In the genomic region with DNA sequence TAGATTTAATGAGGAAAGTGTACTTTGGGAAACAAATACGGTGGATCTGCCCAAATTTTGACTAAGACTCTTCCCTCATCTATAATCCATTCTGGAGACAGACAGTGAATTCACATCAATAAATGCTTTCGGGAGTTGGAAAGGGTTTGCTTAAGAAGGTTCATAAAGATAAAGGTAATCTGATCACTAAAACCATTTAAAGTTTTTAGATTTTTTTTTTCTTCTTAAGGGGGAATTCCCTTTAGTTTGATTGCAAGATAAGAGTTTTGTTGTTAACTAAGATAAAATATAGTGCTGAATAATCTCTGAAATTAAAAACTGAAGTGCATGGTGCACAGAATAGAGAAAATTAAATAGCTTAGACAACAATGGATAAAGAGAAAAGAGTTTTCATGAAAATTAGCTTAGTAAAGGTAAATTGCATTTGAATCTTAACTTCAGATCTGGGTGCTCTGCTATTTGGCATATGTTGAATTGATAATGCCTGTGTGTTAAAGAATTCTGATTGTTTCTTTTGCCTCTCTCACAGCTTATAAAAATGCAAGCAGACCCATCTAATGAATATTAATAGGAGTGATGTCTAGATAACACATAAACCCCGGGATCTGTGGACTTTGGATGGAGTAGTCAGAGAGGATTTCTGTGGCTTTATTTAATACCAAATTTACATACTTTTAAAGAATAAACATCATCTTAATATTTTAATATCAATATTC, we compare ENCODE assay signal across 1 cellular context.
A peak's percentile ranks its signal among the peaks of the same experiment; 100 is the strongest.
TF ChIP-seq lines count a peak whose summit lies in the region.

No MANE protein-coding gene starts in this region.

TF ChIP-seq in HEK293, 187 proteins besides CTCF, POLR2A, EP300 and RAD21 (continued from another document):
- TF ChIP-seq, protein P1, sequence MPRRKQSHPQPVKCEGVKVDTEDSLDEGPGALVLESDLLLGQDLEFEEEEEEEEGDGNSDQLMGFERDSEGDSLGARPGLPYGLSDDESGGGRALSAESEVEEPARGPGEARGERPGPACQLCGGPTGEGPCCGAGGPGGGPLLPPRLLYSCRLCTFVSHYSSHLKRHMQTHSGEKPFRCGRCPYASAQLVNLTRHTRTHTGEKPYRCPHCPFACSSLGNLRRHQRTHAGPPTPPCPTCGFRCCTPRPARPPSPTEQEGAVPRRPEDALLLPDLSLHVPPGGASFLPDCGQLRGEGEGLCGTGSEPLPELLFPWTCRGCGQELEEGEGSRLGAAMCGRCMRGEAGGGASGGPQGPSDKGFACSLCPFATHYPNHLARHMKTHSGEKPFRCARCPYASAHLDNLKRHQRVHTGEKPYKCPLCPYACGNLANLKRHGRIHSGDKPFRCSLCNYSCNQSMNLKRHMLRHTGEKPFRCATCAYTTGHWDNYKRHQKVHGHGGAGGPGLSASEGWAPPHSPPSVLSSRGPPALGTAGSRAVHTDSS (tag by site-specific recombination; IDR thresholded peaks at IDR 0.05) = no peak
- no peak for TF ChIP-seq MZF1 (tag by site-specific recombination; IDR thresholded peaks at IDR 0.05; ENCODE audit: borderline replicate concordance)
- TF ChIP-seq ZNF785 (tag by site-specific recombination; IDR thresholded peaks at IDR 0.05) = no peak
- no peak for TF ChIP-seq OSR2 (tag by site-specific recombination; IDR thresholded peaks at IDR 0.05)
- TF ChIP-seq ZNF626 (tag by site-specific recombination; IDR thresholded peaks at IDR 0.05) = no peak
- no peak for TF ChIP-seq SCRT2 (tag by site-specific recombination; IDR thresholded peaks at IDR 0.05)
- TF ChIP-seq SCRT1 (tag by site-specific recombination; IDR thresholded peaks at IDR 0.05; ENCODE audit: borderline replicate concordance) = no peak
- no peak for TF ChIP-seq ZNF223 (tag by site-specific recombination; IDR thresholded peaks at IDR 0.05)
- TF ChIP-seq, protein P2, sequence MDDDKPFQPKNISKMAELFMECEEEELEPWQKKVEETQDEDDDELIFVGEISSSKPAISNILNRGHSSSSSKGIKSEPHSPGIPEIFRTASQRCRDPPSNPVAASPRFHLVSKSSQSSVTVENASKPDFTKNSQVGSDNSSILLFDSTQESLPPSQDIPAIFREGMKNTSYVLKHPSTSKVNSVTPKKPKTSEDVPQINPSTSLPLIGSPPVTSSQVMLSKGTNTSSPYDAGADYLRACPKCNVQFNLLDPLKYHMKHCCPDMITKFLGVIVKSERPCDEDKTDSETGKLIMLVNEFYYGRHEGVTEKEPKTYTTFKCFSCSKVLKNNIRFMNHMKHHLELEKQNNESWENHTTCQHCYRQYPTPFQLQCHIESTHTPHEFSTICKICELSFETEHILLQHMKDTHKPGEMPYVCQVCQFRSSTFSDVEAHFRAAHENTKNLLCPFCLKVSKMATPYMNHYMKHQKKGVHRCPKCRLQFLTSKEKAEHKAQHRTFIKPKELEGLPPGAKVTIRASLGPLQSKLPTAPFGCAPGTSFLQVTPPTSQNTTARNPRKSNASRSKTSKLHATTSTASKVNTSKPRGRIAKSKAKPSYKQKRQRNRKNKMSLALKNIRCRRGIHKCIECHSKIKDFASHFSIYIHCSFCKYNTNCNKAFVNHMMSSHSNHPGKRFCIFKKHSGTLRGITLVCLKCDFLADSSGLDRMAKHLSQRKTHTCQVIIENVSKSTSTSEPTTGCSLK (tag by site-specific recombination; IDR thresholded peaks at IDR 0.05) = no peak
- TF ChIP-seq GLIS2 (tag by site-specific recombination; IDR thresholded peaks at IDR 0.05) = no peak
- TF ChIP-seq ZNF843 (tag by site-specific recombination; IDR thresholded peaks at IDR 0.05) = 0 out of 2 replicates have a peak, but pooled peaks have one; percentile 13
- TF ChIP-seq, protein P3, sequence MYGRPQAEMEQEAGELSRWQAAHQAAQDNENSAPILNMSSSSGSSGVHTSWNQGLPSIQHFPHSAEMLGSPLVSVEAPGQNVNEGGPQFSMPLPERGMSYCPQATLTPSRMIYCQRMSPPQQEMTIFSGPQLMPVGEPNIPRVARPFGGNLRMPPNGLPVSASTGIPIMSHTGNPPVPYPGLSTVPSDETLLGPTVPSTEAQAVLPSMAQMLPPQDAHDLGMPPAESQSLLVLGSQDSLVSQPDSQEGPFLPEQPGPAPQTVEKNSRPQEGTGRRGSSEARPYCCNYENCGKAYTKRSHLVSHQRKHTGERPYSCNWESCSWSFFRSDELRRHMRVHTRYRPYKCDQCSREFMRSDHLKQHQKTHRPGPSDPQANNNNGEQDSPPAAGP (tag by site-specific recombination; IDR thresholded peaks at IDR 0.05) = no peak
TF ChIP-seq in HEK293: peak in this region for 6.
